In the genomic region with DNA sequence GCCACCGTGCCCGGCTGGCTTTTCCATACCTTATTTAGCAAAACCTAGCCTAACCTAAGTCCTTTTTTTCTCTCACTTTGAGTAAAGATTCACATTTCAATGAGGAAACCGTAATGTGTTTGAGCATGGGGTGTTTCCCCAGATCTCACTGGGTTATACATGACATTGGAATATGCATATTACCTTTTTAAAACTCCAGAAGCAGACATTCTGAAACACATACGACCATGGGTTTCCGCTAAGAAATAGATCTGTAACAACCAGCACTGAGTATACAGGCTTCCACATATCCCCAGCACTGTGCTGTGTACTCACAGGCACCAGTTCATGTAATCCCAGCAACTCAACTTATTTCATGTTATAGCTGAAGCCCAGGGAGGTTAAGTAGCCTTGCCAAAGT, we compare ENCODE assay signal across 2 cellular contexts.
TF ChIP-seq lines count a peak whose summit lies in the region.

No MANE protein-coding gene starts in this region.

TF ChIP-seq in SK-N-SH, 30 proteins besides CTCF, POLR2A, EP300 and RAD21 (continued from another document):
- TF ChIP-seq, protein P1, sequence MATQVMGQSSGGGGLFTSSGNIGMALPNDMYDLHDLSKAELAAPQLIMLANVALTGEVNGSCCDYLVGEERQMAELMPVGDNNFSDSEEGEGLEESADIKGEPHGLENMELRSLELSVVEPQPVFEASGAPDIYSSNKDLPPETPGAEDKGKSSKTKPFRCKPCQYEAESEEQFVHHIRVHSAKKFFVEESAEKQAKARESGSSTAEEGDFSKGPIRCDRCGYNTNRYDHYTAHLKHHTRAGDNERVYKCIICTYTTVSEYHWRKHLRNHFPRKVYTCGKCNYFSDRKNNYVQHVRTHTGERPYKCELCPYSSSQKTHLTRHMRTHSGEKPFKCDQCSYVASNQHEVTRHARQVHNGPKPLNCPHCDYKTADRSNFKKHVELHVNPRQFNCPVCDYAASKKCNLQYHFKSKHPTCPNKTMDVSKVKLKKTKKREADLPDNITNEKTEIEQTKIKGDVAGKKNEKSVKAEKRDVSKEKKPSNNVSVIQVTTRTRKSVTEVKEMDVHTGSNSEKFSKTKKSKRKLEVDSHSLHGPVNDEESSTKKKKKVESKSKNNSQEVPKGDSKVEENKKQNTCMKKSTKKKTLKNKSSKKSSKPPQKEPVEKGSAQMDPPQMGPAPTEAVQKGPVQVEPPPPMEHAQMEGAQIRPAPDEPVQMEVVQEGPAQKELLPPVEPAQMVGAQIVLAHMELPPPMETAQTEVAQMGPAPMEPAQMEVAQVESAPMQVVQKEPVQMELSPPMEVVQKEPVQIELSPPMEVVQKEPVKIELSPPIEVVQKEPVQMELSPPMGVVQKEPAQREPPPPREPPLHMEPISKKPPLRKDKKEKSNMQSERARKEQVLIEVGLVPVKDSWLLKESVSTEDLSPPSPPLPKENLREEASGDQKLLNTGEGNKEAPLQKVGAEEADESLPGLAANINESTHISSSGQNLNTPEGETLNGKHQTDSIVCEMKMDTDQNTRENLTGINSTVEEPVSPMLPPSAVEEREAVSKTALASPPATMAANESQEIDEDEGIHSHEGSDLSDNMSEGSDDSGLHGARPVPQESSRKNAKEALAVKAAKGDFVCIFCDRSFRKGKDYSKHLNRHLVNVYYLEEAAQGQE (IDR thresholded peaks at IDR 0.05; ENCODE audit: low read depth, low read length), result no peak
- TF ChIP-seq CHD2 (IDR thresholded peaks at IDR 0.05; ENCODE audit: low read length, partially characterized antibody) (no peak), TEAD4 (IDR thresholded peaks at IDR 0.05; ENCODE audit: borderline replicate concordance, insufficient read depth) (no peak), NRF1 (IDR thresholded peaks at IDR 0.05; ENCODE audit: low read depth, low read length) (no peak), RFX5 (IDR thresholded peaks at IDR 0.05; ENCODE audit: low read length) (no peak), TCF12 (IDR thresholded peaks at IDR 0.05) (no peak)
- TF ChIP-seq, protein P2, sequence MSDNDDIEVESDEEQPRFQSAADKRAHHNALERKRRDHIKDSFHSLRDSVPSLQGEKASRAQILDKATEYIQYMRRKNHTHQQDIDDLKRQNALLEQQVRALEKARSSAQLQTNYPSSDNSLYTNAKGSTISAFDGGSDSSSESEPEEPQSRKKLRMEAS (IDR thresholded peaks at IDR 0.05; ENCODE audit: low read depth), result no peak
- TF ChIP-seq, protein P3, sequence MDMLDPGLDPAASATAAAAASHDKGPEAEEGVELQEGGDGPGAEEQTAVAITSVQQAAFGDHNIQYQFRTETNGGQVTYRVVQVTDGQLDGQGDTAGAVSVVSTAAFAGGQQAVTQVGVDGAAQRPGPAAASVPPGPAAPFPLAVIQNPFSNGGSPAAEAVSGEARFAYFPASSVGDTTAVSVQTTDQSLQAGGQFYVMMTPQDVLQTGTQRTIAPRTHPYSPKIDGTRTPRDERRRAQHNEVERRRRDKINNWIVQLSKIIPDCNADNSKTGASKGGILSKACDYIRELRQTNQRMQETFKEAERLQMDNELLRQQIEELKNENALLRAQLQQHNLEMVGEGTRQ (IDR thresholded peaks at IDR 0.05; ENCODE audit: borderline replicate concordance, low read depth, low read length), result no peak

TF ChIP-seq in SK-N-SH treated with all-trans-retinoic acid at 6 μM for 48 hours, 23 proteins besides CTCF, POLR2A, EP300 and RAD21 (continued from another document):
- TF ChIP-seq, protein P4, sequence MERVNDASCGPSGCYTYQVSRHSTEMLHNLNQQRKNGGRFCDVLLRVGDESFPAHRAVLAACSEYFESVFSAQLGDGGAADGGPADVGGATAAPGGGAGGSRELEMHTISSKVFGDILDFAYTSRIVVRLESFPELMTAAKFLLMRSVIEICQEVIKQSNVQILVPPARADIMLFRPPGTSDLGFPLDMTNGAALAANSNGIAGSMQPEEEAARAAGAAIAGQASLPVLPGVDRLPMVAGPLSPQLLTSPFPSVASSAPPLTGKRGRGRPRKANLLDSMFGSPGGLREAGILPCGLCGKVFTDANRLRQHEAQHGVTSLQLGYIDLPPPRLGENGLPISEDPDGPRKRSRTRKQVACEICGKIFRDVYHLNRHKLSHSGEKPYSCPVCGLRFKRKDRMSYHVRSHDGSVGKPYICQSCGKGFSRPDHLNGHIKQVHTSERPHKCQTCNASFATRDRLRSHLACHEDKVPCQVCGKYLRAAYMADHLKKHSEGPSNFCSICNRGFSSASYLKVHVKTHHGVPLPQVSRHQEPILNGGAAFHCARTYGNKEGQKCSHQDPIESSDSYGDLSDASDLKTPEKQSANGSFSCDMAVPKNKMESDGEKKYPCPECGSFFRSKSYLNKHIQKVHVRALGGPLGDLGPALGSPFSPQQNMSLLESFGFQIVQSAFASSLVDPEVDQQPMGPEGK (CRISPR knock-in tag; IDR thresholded peaks at IDR 0.05; ENCODE audit: borderline replicate concordance), result no peak
- TF ChIP-seq ZNF70 (CRISPR knock-in tag; IDR thresholded peaks at IDR 0.05) (no peak), GLIS3 (CRISPR knock-in tag; IDR thresholded peaks at IDR 0.05) (no peak), BACH2 (CRISPR knock-in tag; IDR thresholded peaks at IDR 0.05; ENCODE audit: borderline replicate concordance) (no peak), ZFP30 (CRISPR knock-in tag; IDR thresholded peaks at IDR 0.05) (no peak), ZC3H10 (CRISPR knock-in tag; IDR thresholded peaks at IDR 0.05) (no peak), TOX (CRISPR knock-in tag; IDR thresholded peaks at IDR 0.05; ENCODE audit: borderline replicate concordance) (no peak), SNAI2 (CRISPR knock-in tag; IDR thresholded peaks at IDR 0.05) (no peak), PPARA (CRISPR knock-in tag; IDR thresholded peaks at IDR 0.05; ENCODE audit: borderline replicate concordance) (no peak)
- TF ChIP-seq, protein P5, sequence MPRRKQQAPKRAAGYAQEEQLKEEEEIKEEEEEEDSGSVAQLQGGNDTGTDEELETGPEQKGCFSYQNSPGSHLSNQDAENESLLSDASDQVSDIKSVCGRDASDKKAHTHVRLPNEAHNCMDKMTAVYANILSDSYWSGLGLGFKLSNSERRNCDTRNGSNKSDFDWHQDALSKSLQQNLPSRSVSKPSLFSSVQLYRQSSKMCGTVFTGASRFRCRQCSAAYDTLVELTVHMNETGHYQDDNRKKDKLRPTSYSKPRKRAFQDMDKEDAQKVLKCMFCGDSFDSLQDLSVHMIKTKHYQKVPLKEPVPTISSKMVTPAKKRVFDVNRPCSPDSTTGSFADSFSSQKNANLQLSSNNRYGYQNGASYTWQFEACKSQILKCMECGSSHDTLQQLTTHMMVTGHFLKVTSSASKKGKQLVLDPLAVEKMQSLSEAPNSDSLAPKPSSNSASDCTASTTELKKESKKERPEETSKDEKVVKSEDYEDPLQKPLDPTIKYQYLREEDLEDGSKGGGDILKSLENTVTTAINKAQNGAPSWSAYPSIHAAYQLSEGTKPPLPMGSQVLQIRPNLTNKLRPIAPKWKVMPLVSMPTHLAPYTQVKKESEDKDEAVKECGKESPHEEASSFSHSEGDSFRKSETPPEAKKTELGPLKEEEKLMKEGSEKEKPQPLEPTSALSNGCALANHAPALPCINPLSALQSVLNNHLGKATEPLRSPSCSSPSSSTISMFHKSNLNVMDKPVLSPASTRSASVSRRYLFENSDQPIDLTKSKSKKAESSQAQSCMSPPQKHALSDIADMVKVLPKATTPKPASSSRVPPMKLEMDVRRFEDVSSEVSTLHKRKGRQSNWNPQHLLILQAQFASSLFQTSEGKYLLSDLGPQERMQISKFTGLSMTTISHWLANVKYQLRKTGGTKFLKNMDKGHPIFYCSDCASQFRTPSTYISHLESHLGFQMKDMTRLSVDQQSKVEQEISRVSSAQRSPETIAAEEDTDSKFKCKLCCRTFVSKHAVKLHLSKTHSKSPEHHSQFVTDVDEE (CRISPR knock-in tag; IDR thresholded peaks at IDR 0.05), result no peak
